ENCODE assay signal across 13 cellular contexts in genomic region chr15:98734472-98735284, GRCh38.
DNase-seq lines count a peak whose midpoint lies in the region; ATAC-seq, FAIRE-seq and TF ChIP-seq lines count a peak whose summit lies in the region.
"Had no signal": no experiment of that assay in that cellular context is flagged by ENCODE, and none has a peak within 500 bp of the region (broad histone marks: within the 10 kb centered on the region; RNA-seq: fewer than 3 reads in every experiment).

No MANE protein-coding gene starts in this region.

- TF ChIP-seq RAD21 in A549 (conservative IDR thresholded peaks at IDR 0.05 in 1 of 2, IDR thresholded peaks at IDR 0.05 in 1 of 2), result no peak

- POLR2A ChIA-PET in A549 (lab: Yijun Ruan, JAX), result no interaction called here

- no peak for TF ChIP-seq EP300 in A549 (IDR thresholded peaks at IDR 0.05)

- 77% methylated on average over 10 of the region's 10 CpGs for WGBS in A549 (ENCODE audit: missing lambda C conversion rate)

- ATAC-seq in A549 (no peak), HG03432 (IDR thresholded peaks at IDR 0.05; ENCODE audit: unreplicated experiment) (peak; percentile 58), GM21786 (IDR thresholded peaks at IDR 0.05; ENCODE audit: unreplicated experiment) (no peak)
- ATAC-seq: effector memory CD8-positive, alpha-beta T cell had no signal

- intact Hi-C loops in ascending aorta (cut with DNase I), result no loop called here

- peaks cover 79% of the 10 kb centered on the region for H3K4me1 ChIP-seq in A549
- H3K4me1 ChIP-seq in ascending aorta, result peaks cover 12 to 71% of the 10 kb centered on the region in 2 donors

- no peaks in the 10 kb centered on the region for H3K9me3 ChIP-seq in A549
- H3K9me3 ChIP-seq in ascending aorta, result no peaks in the 10 kb centered on the region

- H3K27me3 ChIP-seq in ascending aorta, result no peaks in the 10 kb centered on the region

- TF ChIP-seq POLR2A in A549 (IDR thresholded peaks at IDR 0.05; ENCODE audit: low read length) (no peak), H54 (IDR thresholded peaks at IDR 0.05; ENCODE audit: low read depth, low read length) (no peak)

- H3K4me3 ChIP-seq in A549 (no peak overlapping the region), ascending aorta (peak overlapping the region in 1 of 2 donors; percentile 12)

- FAIRE-seq in A549 (lab: Jason Lieb, UNC), result no peak
- FAIRE-seq in H54 (lab: Jason Lieb, UNC), result no peak

- H3K4me2 ChIP-seq in A549, result peak overlapping the region; percentile 54

- DNase-seq in A549 (ENCODE audit: low read depth in 1 of 2, low spot score in 1 of 2) (no peak), ascending aorta (ENCODE audit: low spot score in 2 of 2) (no peak), kidney tubule cell (ENCODE audit: low spot score) (peak; percentile 83), H54 (ENCODE audit: insufficient read length, low spot score) (no peak), glomerular visceral epithelial cell (ENCODE audit: extremely low spot score) (no peak)
- DNase-seq in activated CD4-positive, alpha-beta T cell treated with anti-CD3 and anti-CD28 coated beads, Interleukin-2, amount 50 U/mL, for 4 hours, result no peak
- DNase-seq: activated CD8-positive, alpha-beta memory T cell treated with anti-CD3 and anti-CD28 coated beads, Interleukin-2, amount 50 U/mL, for 48 hours; effector memory CD8-positive, alpha-beta T cell; Karpas-422; SHP77 had no signal

- no peaks in the 10 kb centered on the region for H3K36me3 ChIP-seq in ascending aorta

- no peak for TF ChIP-seq CTCF in A549 (IDR thresholded peaks at IDR 0.05)
- TF ChIP-seq CTCF in ascending aorta (IDR thresholded peaks at IDR 0.05), result no peak

- CTCF ChIA-PET in A549 (lab: Yijun Ruan, JAX), result interaction anchor here (0.6 to 2.1 kb wide), 5 partner anchors 20 to 117 kb away, joined by 3 to 5 read pairs (median 4); no protein-coding TSS in a partner anchor

- H3K27ac ChIP-seq in A549 (peak overlapping the region in 1 of 2 experiments; percentile 30; a peak in 3 of 6 replicates), ascending aorta (peak overlapping the region; percentile 25 to 33)
- H3K27ac ChIP-seq: C4-2B had no signal

TF ChIP-seq in A549, 52 proteins besides CTCF, POLR2A, EP300 and RAD21:
- TF ChIP-seq CEBPB (IDR thresholded peaks at IDR 0.05) (peak in 1 of 2 experiments; percentile 58; a peak in 2 of 4 replicates), JUNB (IDR thresholded peaks at IDR 0.05) (no peak), KDM5A (IDR thresholded peaks at IDR 0.05) (no peak), MAZ (IDR thresholded peaks at IDR 0.05; ENCODE audit: borderline replicate concordance, low read depth, low read length) (no peak)
